ENCODE assay signal across 9 cellular contexts in the genomic region with DNA sequence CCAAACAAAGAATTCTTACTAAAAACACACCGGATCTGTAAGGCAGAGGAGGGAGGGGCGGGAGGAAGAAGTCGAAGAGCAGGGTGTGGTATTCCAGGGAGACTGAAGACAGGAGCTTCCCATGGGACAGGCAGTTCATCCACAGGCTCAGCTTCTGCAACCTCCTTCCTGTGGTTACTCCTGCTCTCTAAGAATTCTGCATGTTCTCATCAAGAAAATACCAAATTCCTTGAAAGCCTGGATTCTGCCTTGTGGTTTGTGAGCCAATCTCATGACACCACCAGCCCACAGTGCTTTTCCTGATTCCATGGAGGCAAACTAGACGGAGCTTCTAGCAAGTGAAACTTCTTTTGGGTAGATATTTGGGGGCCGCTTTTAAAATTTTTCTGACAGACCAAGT. TPM values are rescaled to one million over a fixed set of nuclear protein-coding genes. Genes with fewer than 3 reads are reported as not detected.
DNase-seq lines count a peak whose midpoint lies in the region; ATAC-seq and TF ChIP-seq lines count a peak whose summit lies in the region.
"Had no signal": no experiment of that assay in that cellular context is flagged by ENCODE, and none has a peak within 500 bp of the region (broad histone marks: within the 10 kb centered on the region; RNA-seq: fewer than 3 reads in every experiment).

No MANE protein-coding gene starts in this region.

- no peak overlapping the region for H3K18ac ChIP-seq in mesendoderm (ENCODE audit: low read length)

- no peak overlapping the region for H2BK120ac ChIP-seq in mesendoderm (ENCODE audit: low read depth, low read length)

- peak; percentile 66 for DNase-seq in AG08396 (ENCODE audit: low spot score)
- DNase-seq in HCEC 1CT = peak; percentile 90
- peak; percentile 77 for DNase-seq in astrocyte of the spinal cord (ENCODE audit: low read depth, low spot score)
- peak; percentile 62 for DNase-seq in mesendoderm
- DNase-seq in GM19240 (ENCODE audit: insufficient read length, low spot score) = no peak
- no peak for DNase-seq in mucosa of gallbladder (ENCODE audit: low spot score)
- DNase-seq: NCI-H526 had no signal

- H3K36me3 ChIP-seq in mesendoderm (ENCODE audit: control insufficient read depth, insufficient read depth, low read length) = no peaks in the 10 kb centered on the region

- H4K8ac ChIP-seq in mesendoderm (ENCODE audit: low read depth, low read length) = peak overlapping the region; percentile 83

- in situ Hi-C loops in astrocyte of the spinal cord (cut with HindIII; ENCODE audit: low sequenced_read_pairs) = no loop called here

- H3K79me2 ChIP-seq in mesendoderm (ENCODE audit: control insufficient read depth, insufficient read depth, low read length) = peaks cover 2% of the 10 kb centered on the region

- H3K79me1 ChIP-seq in mesendoderm (ENCODE audit: low read length) = peaks cover 5% of the 10 kb centered on the region

- no peak overlapping the region for H3K27ac ChIP-seq in mesendoderm (ENCODE audit: low read depth, low read length)

- H3K27me3 ChIP-seq in mesendoderm (ENCODE audit: insufficient read depth, low read length, poor library complexity) = no peaks in the 10 kb centered on the region

- no peak overlapping the region for H2AK5ac ChIP-seq in mesendoderm (ENCODE audit: low read length)

- H3K4me3 ChIP-seq in astrocyte of the spinal cord (ENCODE audit: low read depth, low read length) (no peak overlapping the region), mesendoderm (ENCODE audit: low read length) (no peak overlapping the region)

- H2BK5ac ChIP-seq in mesendoderm (ENCODE audit: low read length) = no peak overlapping the region

- WGBS in mesendoderm (ENCODE audit: extremely low coverage, insufficient coverage, low lambda C conversion rate) = no CpG with 5 or more reads among the region's 5 CpGs

- H3K56ac ChIP-seq in mesendoderm (ENCODE audit: low read length) = no peak overlapping the region

- H3K23ac ChIP-seq in mesendoderm (ENCODE audit: low read length) = no peak overlapping the region

- TF ChIP-seq CTCF in astrocyte of the spinal cord (IDR thresholded peaks at IDR 0.05; ENCODE audit: low read depth, low read length) = no peak

- peaks cover 5% of the 10 kb centered on the region for H3K4me1 ChIP-seq in mesendoderm (ENCODE audit: control insufficient read depth, low read depth, low read length)

- H3K4me2 ChIP-seq in mesendoderm (ENCODE audit: low read length) = no peak overlapping the region

- no peak overlapping the region for H4K5ac ChIP-seq in mesendoderm (ENCODE audit: low read length)

- no peak overlapping the region for H3K9ac ChIP-seq in mesendoderm (ENCODE audit: low read length)

- H2BK15ac ChIP-seq in mesendoderm (replicated peaks; ENCODE audit: low read depth) = no peak overlapping the region

- ATAC-seq in GM21619 (IDR thresholded peaks at IDR 0.05; ENCODE audit: unreplicated experiment) = no peak
- ATAC-seq in GM18868 (IDR thresholded peaks at IDR 0.05; ENCODE audit: unreplicated experiment) = no peak

- no peak overlapping the region for H3K4ac ChIP-seq in mesendoderm (ENCODE audit: low read depth, low read length)

RNA-seq across cellular contexts. Expression of a gene that starts 1.1 kb away (rescaled TPM):
- 4.6 TPM for polyA plus RNA-seq in mesendoderm (2013, experiment 1 of 2)
- polyA plus RNA-seq in mesendoderm (2013, experiment 2 of 2) = 4.5 TPM
- 5.9 TPM for total RNA-seq in mucosa of gallbladder

Comparison
In these comparisons a context has a peak if more than half of its experiments do, and no peak if none do; other contexts are left out.
1. DNase-seq: peak in AG08396 (single experiment), HCEC 1CT (single experiment), astrocyte of the spinal cord (single experiment) and mesendoderm (single experiment); none in GM19240 (single experiment) and mucosa of gallbladder (single experiment).